In genomic region chr9:115194216-115194615, GRCh38 we compare ENCODE assay signal across 19 cellular contexts.
"Had no signal": no experiment of that assay in that cellular context is flagged by ENCODE, and none has a peak within 500 bp of the region (broad histone marks: within the 10 kb centered on the region; RNA-seq: fewer than 3 reads in every experiment).

No MANE protein-coding gene starts in this region.

- H3K27ac Mint-ChIP-seq: activated CD4-positive, alpha-beta memory T cell treated with anti-CD3 and anti-CD28 coated beads, Interleukin-2, amount 10 ng/mL, durations not matched to agents 7 days and 5 days; activated CD8-positive, alpha-beta memory T cell treated with anti-CD3 and anti-CD28 coated beads, Interleukin-2, amount 10 ng/mL, durations not matched to agents 7 days and 5 days; activated naive CD8-positive, alpha-beta T cell treated with anti-CD3 and anti-CD28 coated beads, Interleukin-2, amount 10 ng/mL, durations not matched to agents 7 days and 5 days; activated T-helper 17 cell treated with anti-CD3 and anti-CD28 coated beads, Interleukin-2, amount 50 U/mL, for 72 hours; effector memory CD8-positive, alpha-beta T cell; nephron progenitor cell; stimulated activated naive B cell treated with anti-CD40 and anti-IgM and Interleukin-4, amounts not matched to agents 10 μg/mL and 1 μg/mL and 100 μg/mL, for 72 hours; T-helper 2 cell treated with Interferon-gamma antibody and Interleukin-4, amounts not matched to agents 5 μg/mL and 100 μg/mL, for 36 hours had no signal

- H3K27ac ChIP-seq: cardiac muscle cell, esophagus squamous epithelium, thyroid gland had no signal

- H3K4me3 ChIP-seq: cardiac muscle cell, esophagus squamous epithelium, thyroid gland had no signal

- H3K4me3 Mint-ChIP-seq: activated CD4-positive, alpha-beta memory T cell treated with anti-CD3 and anti-CD28 coated beads, Interleukin-2, amount 10 ng/mL, durations not matched to agents 7 days and 5 days; activated CD8-positive, alpha-beta memory T cell treated with anti-CD3 and anti-CD28 coated beads, Interleukin-2, amount 10 ng/mL, durations not matched to agents 7 days and 5 days; activated naive CD8-positive, alpha-beta T cell treated with anti-CD3 and anti-CD28 coated beads, Interleukin-2, amount 10 ng/mL, durations not matched to agents 7 days and 5 days; activated T-helper 17 cell treated with anti-CD3 and anti-CD28 coated beads, Interleukin-2, amount 50 U/mL, for 72 hours; effector memory CD8-positive, alpha-beta T cell; nephron progenitor cell; stimulated activated naive B cell treated with anti-CD40 and anti-IgM and Interleukin-4, amounts not matched to agents 10 μg/mL and 1 μg/mL and 100 μg/mL, for 72 hours; T-helper 2 cell treated with Interferon-gamma antibody and Interleukin-4, amounts not matched to agents 5 μg/mL and 100 μg/mL, for 36 hours had no signal

- H3K9me3 Mint-ChIP-seq: activated naive CD8-positive, alpha-beta T cell treated with anti-CD3 and anti-CD28 coated beads, Interleukin-2, amount 10 ng/mL, durations not matched to agents 7 days and 5 days; activated T-helper 17 cell treated with anti-CD3 and anti-CD28 coated beads, Interleukin-2, amount 50 U/mL, for 72 hours; effector memory CD8-positive, alpha-beta T cell; T-helper 2 cell treated with Interferon-gamma antibody and Interleukin-4, amounts not matched to agents 5 μg/mL and 100 μg/mL, for 36 hours had no signal

- H3K27me3 ChIP-seq: cardiac muscle cell, esophagus squamous epithelium, thyroid gland had no signal

- H3K4me1 Mint-ChIP-seq: activated naive CD8-positive, alpha-beta T cell treated with anti-CD3 and anti-CD28 coated beads, Interleukin-2, amount 10 ng/mL, durations not matched to agents 7 days and 5 days; activated T-helper 17 cell treated with anti-CD3 and anti-CD28 coated beads, Interleukin-2, amount 50 U/mL, for 72 hours had no signal

- H3K4me1 ChIP-seq: thyroid gland had no signal

- H3K36me3 Mint-ChIP-seq: activated CD8-positive, alpha-beta memory T cell treated with anti-CD3 and anti-CD28 coated beads, Interleukin-2, amount 10 ng/mL, durations not matched to agents 7 days and 5 days; activated naive CD8-positive, alpha-beta T cell treated with anti-CD3 and anti-CD28 coated beads, Interleukin-2, amount 10 ng/mL, durations not matched to agents 7 days and 5 days; stimulated activated naive B cell treated with anti-CD40 and anti-IgM and Interleukin-4, amounts not matched to agents 10 μg/mL and 1 μg/mL and 100 μg/mL, for 72 hours had no signal

- DNase-seq: activated CD4-positive, alpha-beta memory T cell treated with anti-CD3 and anti-CD28 coated beads, Interleukin-2, amount 10 ng/mL, durations not matched to agents 7 days and 5 days; activated CD4-positive, alpha-beta T cell treated with anti-CD3 and anti-CD28 coated beads for 48 hours; activated CD4-positive, CD25-positive, alpha-beta regulatory T cell; activated CD8-positive, alpha-beta memory T cell treated with anti-CD3 and anti-CD28 coated beads, Interleukin-2, amount 10 ng/mL, durations not matched to agents 7 days and 5 days; activated naive CD4-positive, alpha-beta T cell treated with Interleukin-2 at 50 U/mL for 16 hours; activated naive CD8-positive, alpha-beta T cell treated with anti-CD3 and anti-CD28 coated beads, Interleukin-2, amount 10 ng/mL, durations not matched to agents 7 days and 5 days; amygdala; effector memory CD8-positive, alpha-beta T cell; esophagus squamous epithelium; head of caudate nucleus; nephron progenitor cell; occipital lobe; retina; stimulated activated naive B cell treated with anti-CD40 and anti-IgM and Interleukin-4, amounts not matched to agents 10 μg/mL and 1 μg/mL and 100 μg/mL, for 72 hours; thyroid gland had no signal

- ATAC-seq: activated CD8-positive, alpha-beta memory T cell treated with anti-CD3 and anti-CD28 coated beads, Interleukin-2, amount 10 ng/mL, durations not matched to agents 7 days and 5 days; activated T-helper 17 cell treated with anti-CD3 and anti-CD28 coated beads, Interleukin-2, amount 50 U/mL, for 72 hours; effector memory CD8-positive, alpha-beta T cell; left lobe of liver; stimulated activated naive B cell treated with anti-CD40 and anti-IgM and Interleukin-4, amounts not matched to agents 10 μg/mL and 1 μg/mL and 100 μg/mL, for 72 hours had no signal

- H3K36me3 ChIP-seq: cardiac muscle cell, esophagus squamous epithelium, thyroid gland had no signal

- H3K9me3 ChIP-seq: esophagus squamous epithelium, thyroid gland had no signal
